In the genomic region with DNA sequence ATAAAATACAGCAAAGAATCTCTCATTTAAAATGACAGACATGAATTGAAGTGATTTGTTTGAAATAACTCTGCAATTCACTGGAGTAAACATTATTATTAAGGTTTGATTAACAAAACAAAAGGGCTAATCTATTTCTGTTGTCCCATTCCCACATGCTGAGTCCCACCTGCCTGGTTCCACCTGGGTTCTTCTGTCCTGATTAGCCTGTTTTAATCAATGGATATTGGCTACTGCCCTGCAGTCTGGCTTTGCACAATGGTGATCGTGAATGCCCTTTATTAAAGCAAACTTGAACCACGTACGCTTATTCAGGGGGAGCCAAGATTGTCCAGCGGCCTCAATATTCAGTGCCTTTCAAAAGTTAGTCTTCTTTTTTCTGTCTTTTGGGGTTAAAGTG, we compare ENCODE assay signal across 30 cellular contexts.
"Had no signal": no experiment of that assay in that cellular context is flagged by ENCODE, and none has a peak within 500 bp of the region (broad histone marks: within the 10 kb centered on the region; RNA-seq: fewer than 3 reads in every experiment).

No MANE protein-coding gene starts in this region.

- H3K36me3 Mint-ChIP-seq: mesothelial cell of epicardium; naive B cell; stimulated activated naive B cell treated with anti-CD40 and anti-IgM and Interleukin-4, amounts not matched to agents 10 μg/mL and 1 μg/mL and 100 μg/mL, for 72 hours had no signal

- H3K4me1 ChIP-seq: gastrocnemius medialis, parathyroid adenoma, stomach, thyroid gland, upper lobe of left lung, vagina had no signal

- H3K9me3 ChIP-seq: gastrocnemius medialis, thyroid gland, vagina had no signal

- H3K4me1 Mint-ChIP-seq: activated CD4-positive, alpha-beta memory T cell treated with anti-CD3 and anti-CD28 coated beads, Interleukin-2, amount 10 ng/mL, durations not matched to agents 7 days and 5 days; activated CD4-positive, alpha-beta T cell treated with anti-CD3 and anti-CD28 coated beads, Interleukin-2, amount 10 ng/mL, durations not matched to agents 24 days and 14 days; activated T-helper 17 cell treated with anti-CD3 and anti-CD28 coated beads, Interleukin-2, amount 50 U/mL, for 72 hours; immature natural killer cell; mesothelial cell of epicardium; naive B cell; stimulated activated naive B cell treated with anti-CD40 and anti-IgM and Interleukin-4, amounts not matched to agents 10 μg/mL and 1 μg/mL and 100 μg/mL, for 72 hours had no signal

- H3K4me3 ChIP-seq: dorsolateral prefrontal cortex, gastrocnemius medialis, stomach, thyroid gland, upper lobe of left lung, vagina had no signal

- H3K9ac ChIP-seq: parathyroid adenoma had no signal

- H3K27me3 Mint-ChIP-seq: activated CD4-positive, alpha-beta memory T cell treated with anti-CD3 and anti-CD28 coated beads, Interleukin-2, amount 10 ng/mL, durations not matched to agents 7 days and 5 days; activated CD4-positive, alpha-beta T cell treated with anti-CD3 and anti-CD28 coated beads, Interleukin-2, amount 10 ng/mL, durations not matched to agents 24 days and 14 days; activated T-helper 17 cell treated with anti-CD3 and anti-CD28 coated beads, Interleukin-2, amount 50 U/mL, for 72 hours; naive B cell; stimulated activated naive B cell treated with anti-CD40 and anti-IgM and Interleukin-4, amounts not matched to agents 10 μg/mL and 1 μg/mL and 100 μg/mL, for 72 hours had no signal

- H3K36me3 ChIP-seq: gastrocnemius medialis, stomach, thyroid gland, upper lobe of left lung, vagina had no signal

- ATAC-seq: activated CD4-positive, CD25-positive, alpha-beta regulatory T cell treated with anti-CD3 and anti-CD28 coated beads, Interleukin-2, amount 50 U/mL, for 24 hours; activated T-cell treated with anti-CD3 and anti-CD28 coated beads, Interleukin-2, amount 50 U/mL, for 4 hours; activated T-helper 17 cell treated with anti-CD3 and anti-CD28 coated beads, Interleukin-2, amount 50 U/mL, for 72 hours; gastrocnemius medialis; left colon; right cardiac atrium; stimulated activated naive B cell treated with anti-CD40 and anti-IgM and Interleukin-4, amounts not matched to agents 10 μg/mL and 1 μg/mL and 100 μg/mL, for 72 hours had no signal

- DNase-seq: activated CD4-positive, alpha-beta memory T cell treated with anti-CD3 and anti-CD28 coated beads, Interleukin-2, amount 10 ng/mL, durations not matched to agents 7 days and 5 days; activated CD4-positive, alpha-beta T cell treated with anti-CD3 and anti-CD28 coated beads, Interleukin-2, amount 10 ng/mL, durations not matched to agents 24 days and 14 days; activated gamma-delta T cell treated with Interleukin-2 at 50 U/mL for 16 hours; activated naive CD4-positive, alpha-beta T cell treated with anti-CD3 and anti-CD28 coated beads, Interleukin-2, amount 50 U/mL, for 16 hours; activated T-cell treated with anti-CD3 and anti-CD28 coated beads, Interleukin-2, amount 50 U/mL, for 4 hours; amygdala; dorsolateral prefrontal cortex; effector memory CD4-positive, alpha-beta T cell; erythroblast; gastrocnemius medialis; glutamatergic neuron; immature natural killer cell; kidney; left colon; naive B cell; nucleus accumbens; right cardiac atrium; stimulated activated CD4-positive, alpha-beta T cell treated with anti-CD3 and anti-CD28 coated beads, Interleukin-15, amount 100 ng/mL, for 24 hours; stimulated activated CD4-positive, alpha-beta T cell treated with anti-CD3 and anti-CD28 coated beads, Interleukin-2, amount 100 ng/mL, for 24 hours; stimulated activated naive B cell treated with anti-CD40 and anti-IgM and Interleukin-4, amounts not matched to agents 10 μg/mL and 1 μg/mL and 100 μg/mL, for 72 hours; stomach; T-helper 9 cell; thyroid gland; upper lobe of left lung had no signal

- H3K27me3 ChIP-seq: dorsolateral prefrontal cortex, gastrocnemius medialis, stomach, thyroid gland, upper lobe of left lung, vagina had no signal

- H3K79me2 ChIP-seq: parathyroid adenoma had no signal

- H3K27ac ChIP-seq: dorsolateral prefrontal cortex, gastrocnemius medialis, parathyroid adenoma, stomach, thyroid gland, upper lobe of left lung, vagina, VCaP had no signal

- H2AFZ ChIP-seq: parathyroid adenoma had no signal

- H3K27ac Mint-ChIP-seq: activated CD4-positive, alpha-beta memory T cell treated with anti-CD3 and anti-CD28 coated beads, Interleukin-2, amount 10 ng/mL, durations not matched to agents 7 days and 5 days; activated CD4-positive, alpha-beta T cell treated with anti-CD3 and anti-CD28 coated beads, Interleukin-2, amount 10 ng/mL, durations not matched to agents 24 days and 14 days; activated T-helper 17 cell treated with anti-CD3 and anti-CD28 coated beads, Interleukin-2, amount 50 U/mL, for 72 hours; immature natural killer cell; mesothelial cell of epicardium; naive B cell; stimulated activated naive B cell treated with anti-CD40 and anti-IgM and Interleukin-4, amounts not matched to agents 10 μg/mL and 1 μg/mL and 100 μg/mL, for 72 hours had no signal

- H3K4me3 Mint-ChIP-seq: activated CD4-positive, alpha-beta memory T cell treated with anti-CD3 and anti-CD28 coated beads, Interleukin-2, amount 10 ng/mL, durations not matched to agents 7 days and 5 days; activated CD4-positive, alpha-beta T cell treated with anti-CD3 and anti-CD28 coated beads, Interleukin-2, amount 10 ng/mL, durations not matched to agents 24 days and 14 days; activated T-cell treated with anti-CD3 and anti-CD28 coated beads, Interleukin-2, amount 50 U/mL, for 4 hours; activated T-helper 17 cell treated with anti-CD3 and anti-CD28 coated beads, Interleukin-2, amount 50 U/mL, for 72 hours; immature natural killer cell; mesothelial cell of epicardium; naive B cell; stimulated activated naive B cell treated with anti-CD40 and anti-IgM and Interleukin-4, amounts not matched to agents 10 μg/mL and 1 μg/mL and 100 μg/mL, for 72 hours had no signal
